Comparison of ENCODE assay signal across 1 cellular context in genomic region chr19:54875506-54875905, GRCh38.
TF ChIP-seq lines count a peak whose summit lies in the region.

No MANE protein-coding gene starts in this region.

TF ChIP-seq in SK-N-SH, 30 proteins besides CTCF, POLR2A, EP300 and RAD21:
- no peak for TF ChIP-seq IRF3 (IDR thresholded peaks at IDR 0.05; ENCODE audit: low read depth, low read length)
TF ChIP-seq in SK-N-SH: peak in this region for 0.
